Comparison of ENCODE assay signal across 8 cellular contexts in the genomic region with DNA sequence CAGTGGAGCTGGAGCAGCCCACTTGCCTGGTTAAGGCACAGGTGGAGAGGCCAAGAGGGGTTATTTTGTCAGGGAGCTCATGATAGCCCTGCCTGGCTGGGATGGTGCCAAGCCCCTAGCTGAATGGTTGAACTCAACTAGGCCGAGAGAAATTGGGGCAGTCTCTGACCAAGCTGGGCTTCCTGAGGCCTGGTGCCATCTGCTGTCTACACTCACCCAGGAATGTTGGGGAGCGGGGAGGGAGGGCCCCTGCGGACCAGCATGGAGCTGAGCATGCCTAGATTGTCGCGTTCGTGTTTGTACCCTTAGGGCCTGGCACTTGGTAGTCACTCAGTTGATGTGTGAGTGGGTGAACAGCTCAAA. TPM values are rescaled to one million over a fixed set of nuclear protein-coding genes. Genes with fewer than 3 reads are reported as not detected.
DNase-seq lines count a peak whose midpoint lies in the region; ATAC-seq lines count a peak whose summit lies in the region.

No MANE protein-coding gene starts in this region.

- peaks cover 4% of the 10 kb centered on the region for H3K4me1 ChIP-seq in iPS-15b (ENCODE audit: control insufficient read depth, insufficient read depth, low read length)

- no peaks in the 10 kb centered on the region for H3K27me3 ChIP-seq in iPS-15b (ENCODE audit: control insufficient read depth, insufficient read depth, low read length)

- peaks cover 54% of the 10 kb centered on the region for H3K4me1 Mint-ChIP-seq in activated T-helper 1 cell treated with anti-CD3 and anti-CD28 coated beads, Interleukin-12 subunit alpha, Interleukin-12 subunit beta, Interleukin-2, Interleukin-4 antibody, amounts not matched to agents 30 ng/mL and 10 ng/mL and 1 ng/mL, durations not matched to agents 14 hours and 24 hours and 36 hours (ENCODE audit: low read depth)
- peaks cover 65% of the 10 kb centered on the region for H3K4me1 Mint-ChIP-seq in stimulated activated naive CD8-positive, alpha-beta T cell treated with anti-CD3 and anti-CD28 coated beads, Interleukin-15, amount 100 ng/mL, for 72 hours

- peaks cover 36% of the 10 kb centered on the region for H3K36me3 Mint-ChIP-seq in activated T-helper 1 cell treated with anti-CD3 and anti-CD28 coated beads, Interleukin-12 subunit alpha, Interleukin-12 subunit beta, Interleukin-2, Interleukin-4 antibody, amounts not matched to agents 30 ng/mL and 10 ng/mL and 1 ng/mL, durations not matched to agents 14 hours and 24 hours and 36 hours (ENCODE audit: low read depth)

- peak overlapping the region; percentile 88 for H3K4me3 ChIP-seq in iPS-15b (ENCODE audit: low read depth, low read length)

- DNase-seq in NCI-H82 (lab: John Stamatoyannopoulos, UW) = peak; percentile 7
- DNase-seq in NCI-H82 treated with DMSO at 0.1 percent for 48 hours (lab: John Stamatoyannopoulos, UW; ENCODE audit: unreplicated experiment) = no peak
- no peak for DNase-seq in activated T-helper 1 cell treated with anti-CD3 and anti-CD28 coated beads, Interleukin-12 subunit alpha, Interleukin-12 subunit beta, Interleukin-2, Interleukin-4 antibody, amounts not matched to agents 30 ng/mL and 10 ng/mL and 1 ng/mL, durations not matched to agents 14 hours and 24 hours and 36 hours (ENCODE audit: low spot score)
- no peak for DNase-seq in stimulated activated naive CD8-positive, alpha-beta T cell treated with anti-CD3 and anti-CD28 coated beads, Interleukin-15, amount 100 ng/mL, for 72 hours
- DNase-seq in GM19238 (ENCODE audit: insufficient read length, low spot score) = no peak

- intact Hi-C loops in activated T-helper 1 cell treated with anti-CD3 and anti-CD28 coated beads, Interleukin-12 subunit alpha, Interleukin-12 subunit beta, Interleukin-2, Interleukin-4 antibody, amounts not matched to agents 30 ng/mL and 10 ng/mL and 1 ng/mL, durations not matched to agents 14 hours and 24 hours and 36 hours (cut with micrococcal nuclease) = no loop called here

- peak overlapping the region; percentile 85 for H3K27ac Mint-ChIP-seq in activated T-helper 1 cell treated with anti-CD3 and anti-CD28 coated beads, Interleukin-12 subunit alpha, Interleukin-12 subunit beta, Interleukin-2, Interleukin-4 antibody, amounts not matched to agents 30 ng/mL and 10 ng/mL and 1 ng/mL, durations not matched to agents 14 hours and 24 hours and 36 hours
- H3K27ac Mint-ChIP-seq in stimulated activated naive CD8-positive, alpha-beta T cell treated with anti-CD3 and anti-CD28 coated beads, Interleukin-15, amount 100 ng/mL, for 72 hours = peak overlapping the region; percentile 91 to 98

- H3K9me3 ChIP-seq in iPS-15b (ENCODE audit: control insufficient read depth, insufficient read depth, low read length) = no peaks in the 10 kb centered on the region

- H3K27me3 Mint-ChIP-seq in activated T-helper 1 cell treated with anti-CD3 and anti-CD28 coated beads, Interleukin-12 subunit alpha, Interleukin-12 subunit beta, Interleukin-2, Interleukin-4 antibody, amounts not matched to agents 30 ng/mL and 10 ng/mL and 1 ng/mL, durations not matched to agents 14 hours and 24 hours and 36 hours (ENCODE audit: insufficient read depth) = no peaks in the 10 kb centered on the region
- no peaks in the 10 kb centered on the region for H3K27me3 Mint-ChIP-seq in stimulated activated naive CD8-positive, alpha-beta T cell treated with anti-CD3 and anti-CD28 coated beads, Interleukin-15, amount 100 ng/mL, for 72 hours

- H3K36me3 ChIP-seq in iPS-15b (ENCODE audit: control insufficient read depth, insufficient read depth, low read length) = peaks cover 22% of the 10 kb centered on the region

- H3K9ac ChIP-seq in iPS-15b (ENCODE audit: low read depth, low read length) = peak overlapping the region; percentile 60

- ATAC-seq in stimulated activated naive CD8-positive, alpha-beta T cell treated with anti-CD3 and anti-CD28 coated beads, Interleukin-15, amount 100 ng/mL, for 72 hours = no peak
- ATAC-seq in HG03442 (IDR thresholded peaks at IDR 0.05; ENCODE audit: unreplicated experiment) (no peak), HG02973 (IDR thresholded peaks at IDR 0.05; ENCODE audit: unreplicated experiment) (no peak)

- H3K4me3 Mint-ChIP-seq in activated T-helper 1 cell treated with anti-CD3 and anti-CD28 coated beads, Interleukin-12 subunit alpha, Interleukin-12 subunit beta, Interleukin-2, Interleukin-4 antibody, amounts not matched to agents 30 ng/mL and 10 ng/mL and 1 ng/mL, durations not matched to agents 14 hours and 24 hours and 36 hours = peak overlapping the region; percentile 96
- peak overlapping the region; percentile 96 to 98 for H3K4me3 Mint-ChIP-seq in stimulated activated naive CD8-positive, alpha-beta T cell treated with anti-CD3 and anti-CD28 coated beads, Interleukin-15, amount 100 ng/mL, for 72 hours

- no peaks in the 10 kb centered on the region for H3K9me3 Mint-ChIP-seq in activated T-helper 1 cell treated with anti-CD3 and anti-CD28 coated beads, Interleukin-12 subunit alpha, Interleukin-12 subunit beta, Interleukin-2, Interleukin-4 antibody, amounts not matched to agents 30 ng/mL and 10 ng/mL and 1 ng/mL, durations not matched to agents 14 hours and 24 hours and 36 hours
- no peaks in the 10 kb centered on the region for H3K9me3 Mint-ChIP-seq in stimulated activated naive CD8-positive, alpha-beta T cell treated with anti-CD3 and anti-CD28 coated beads, Interleukin-15, amount 100 ng/mL, for 72 hours

RNA-seq across cellular contexts. Expression of a gene that starts 1.2 kb away (rescaled TPM):
- 44.6 and 45.9 TPM in 2 replicates for total RNA-seq in activated T-helper 1 cell treated with anti-CD3 and anti-CD28 coated beads, Interleukin-12 subunit alpha, Interleukin-12 subunit beta, Interleukin-2, Interleukin-4 antibody, amounts not matched to agents 30 ng/mL and 10 ng/mL and 1 ng/mL, durations not matched to agents 14 hours and 24 hours and 36 hours

RNA-seq across cellular contexts. Expression of a gene that starts 17.0 kb away (rescaled TPM):
- total RNA-seq in activated T-helper 1 cell treated with anti-CD3 and anti-CD28 coated beads, Interleukin-12 subunit alpha, Interleukin-12 subunit beta, Interleukin-2, Interleukin-4 antibody, amounts not matched to agents 30 ng/mL and 10 ng/mL and 1 ng/mL, durations not matched to agents 14 hours and 24 hours and 36 hours = 40.2 and 40.6 TPM in 2 replicates

RNA-seq across cellular contexts. Expression of a gene that starts 29.1 kb away (rescaled TPM):
- total RNA-seq in activated T-helper 1 cell treated with anti-CD3 and anti-CD28 coated beads, Interleukin-12 subunit alpha, Interleukin-12 subunit beta, Interleukin-2, Interleukin-4 antibody, amounts not matched to agents 30 ng/mL and 10 ng/mL and 1 ng/mL, durations not matched to agents 14 hours and 24 hours and 36 hours = 0.93 TPM in 1 of 2 replicates, not detected in the other

RNA-seq across cellular contexts. Expression of a gene that starts 37.0 kb away (rescaled TPM):
- 55.0 and 57.8 TPM in 2 replicates for total RNA-seq in activated T-helper 1 cell treated with anti-CD3 and anti-CD28 coated beads, Interleukin-12 subunit alpha, Interleukin-12 subunit beta, Interleukin-2, Interleukin-4 antibody, amounts not matched to agents 30 ng/mL and 10 ng/mL and 1 ng/mL, durations not matched to agents 14 hours and 24 hours and 36 hours

RNA-seq across cellular contexts. Expression of a gene that starts 59.5 kb away (rescaled TPM):
- total RNA-seq in activated T-helper 1 cell treated with anti-CD3 and anti-CD28 coated beads, Interleukin-12 subunit alpha, Interleukin-12 subunit beta, Interleukin-2, Interleukin-4 antibody, amounts not matched to agents 30 ng/mL and 10 ng/mL and 1 ng/mL, durations not matched to agents 14 hours and 24 hours and 36 hours = 63.4 and 63.6 TPM in 2 replicates
